Comparison of ENCODE assay signal across 1 cellular context in the genomic region with DNA sequence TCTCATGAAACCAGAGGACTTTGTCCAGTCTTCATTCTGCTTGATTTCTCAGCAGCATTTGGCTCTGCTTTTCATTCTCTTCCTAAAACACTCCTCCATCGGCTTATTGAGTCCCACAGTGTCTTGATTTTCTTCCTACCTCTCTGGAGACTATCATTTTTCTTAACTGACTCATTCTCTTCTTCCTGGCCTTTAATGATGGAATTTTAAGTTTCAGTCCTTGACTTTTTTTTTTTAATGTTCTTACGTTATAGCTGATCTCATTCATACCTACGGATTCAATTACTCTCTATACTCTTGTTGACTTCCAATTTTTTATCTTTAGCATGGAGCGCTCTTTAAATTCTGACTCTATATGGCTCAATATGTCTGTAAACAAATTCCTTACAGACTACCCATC.
TF ChIP-seq lines count a peak whose summit lies in the region.

No MANE protein-coding gene starts in this region.

TF ChIP-seq in SK-N-SH, 30 proteins besides CTCF, POLR2A, EP300 and RAD21 (continued from another document):
- TF ChIP-seq, protein P1, sequence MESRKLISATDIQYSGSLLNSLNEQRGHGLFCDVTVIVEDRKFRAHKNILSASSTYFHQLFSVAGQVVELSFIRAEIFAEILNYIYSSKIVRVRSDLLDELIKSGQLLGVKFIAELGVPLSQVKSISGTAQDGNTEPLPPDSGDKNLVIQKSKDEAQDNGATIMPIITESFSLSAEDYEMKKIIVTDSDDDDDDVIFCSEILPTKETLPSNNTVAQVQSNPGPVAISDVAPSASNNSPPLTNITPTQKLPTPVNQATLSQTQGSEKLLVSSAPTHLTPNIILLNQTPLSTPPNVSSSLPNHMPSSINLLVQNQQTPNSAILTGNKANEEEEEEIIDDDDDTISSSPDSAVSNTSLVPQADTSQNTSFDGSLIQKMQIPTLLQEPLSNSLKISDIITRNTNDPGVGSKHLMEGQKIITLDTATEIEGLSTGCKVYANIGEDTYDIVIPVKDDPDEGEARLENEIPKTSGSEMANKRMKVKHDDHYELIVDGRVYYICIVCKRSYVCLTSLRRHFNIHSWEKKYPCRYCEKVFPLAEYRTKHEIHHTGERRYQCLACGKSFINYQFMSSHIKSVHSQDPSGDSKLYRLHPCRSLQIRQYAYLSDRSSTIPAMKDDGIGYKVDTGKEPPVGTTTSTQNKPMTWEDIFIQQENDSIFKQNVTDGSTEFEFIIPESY (IDR thresholded peaks at IDR 0.05; ENCODE audit: borderline replicate concordance, low read depth) = no peak
TF ChIP-seq in SK-N-SH: peak in this region for 7.
